ENCODE assay signal across 1 cellular context in genomic region chr6:14865609-14866100, GRCh38.
TF ChIP-seq lines count a peak whose summit lies in the region.

No MANE protein-coding gene starts in this region.

TF ChIP-seq in K562, 482 proteins besides CTCF, POLR2A, EP300 and RAD21 (continued from another document and continues in another):
- TF ChIP-seq USF2 (CRISPR knock-in tag; IDR thresholded peaks at IDR 0.05) (no peak), SNAPC5 (CRISPR knock-in tag; IDR thresholded peaks at IDR 0.05) (no peak), ESRRB (CRISPR knock-in tag; IDR thresholded peaks at IDR 0.05; ENCODE audit: borderline replicate concordance) (no peak), CXXC5 (CRISPR knock-in tag; IDR thresholded peaks at IDR 0.05) (peak; percentile 46), NFXL1 (CRISPR knock-in tag; IDR thresholded peaks at IDR 0.05) (no peak), ATF2 (CRISPR knock-in tag; IDR thresholded peaks at IDR 0.05) (no peak), THRAP3 (IDR thresholded peaks at IDR 0.05; ENCODE audit: borderline replicate concordance) (no peak), HMG20B (CRISPR knock-in tag; IDR thresholded peaks at IDR 0.05) (no peak), NKRF (IDR thresholded peaks at IDR 0.05; ENCODE audit: borderline replicate concordance) (no peak), KLF6 (CRISPR knock-in tag; IDR thresholded peaks at IDR 0.05; ENCODE audit: borderline replicate concordance) (no peak), ZNF518B (CRISPR knock-in tag; IDR thresholded peaks at IDR 0.05) (no peak), IFI16 (CRISPR knock-in tag; IDR thresholded peaks at IDR 0.05) (no peak), CTCFL (IDR thresholded peaks at IDR 0.05; ENCODE audit: borderline replicate concordance, insufficient read depth, low read depth, low read length, poor library complexity, severe bottlenecking) (no peak), ZNF639 (CRISPR knock-in tag; conservative IDR thresholded peaks at IDR 0.05 in 1 of 2, IDR thresholded peaks at IDR 0.05 in 1 of 2) (no peak), FOXO4 (CRISPR knock-in tag; IDR thresholded peaks at IDR 0.05) (no peak), MLLT1 (IDR thresholded peaks at IDR 0.05) (no peak), NFRKB (IDR thresholded peaks at IDR 0.05; ENCODE audit: low read depth) (no peak), EWSR1 (IDR thresholded peaks at IDR 0.05; ENCODE audit: borderline replicate concordance, low read depth, partially characterized antibody) (no peak), TCFL5 (CRISPR knock-in tag; conservative IDR thresholded peaks at IDR 0.05) (no peak), PCBP2 (IDR thresholded peaks at IDR 0.05; ENCODE audit: low read depth, low read length, poor library complexity, severe bottlenecking) (no peak), TCF15 (CRISPR knock-in tag; IDR thresholded peaks at IDR 0.05) (no peak), ZSCAN32 (CRISPR knock-in tag; IDR thresholded peaks at IDR 0.05) (no peak), ETS2 (tag; IDR thresholded peaks at IDR 0.05; ENCODE audit: borderline replicate concordance, poor library complexity, severe bottlenecking) (no peak), ZNF740 (CRISPR knock-in tag; IDR thresholded peaks at IDR 0.05) (peak; percentile 59; the same call in 1 of the 2 replicates), ZNF740 (tag; IDR thresholded peaks at IDR 0.05) (no peak), MBD1 (CRISPR knock-in tag; IDR thresholded peaks at IDR 0.05) (no peak), ZNF217 (CRISPR knock-in tag; IDR thresholded peaks at IDR 0.05) (no peak), PCBP1 (IDR thresholded peaks at IDR 0.05; ENCODE audit: low read depth, low read length, poor library complexity, severe bottlenecking) (no peak), SMARCA4 (IDR thresholded peaks at IDR 0.05) (peak; percentile 36; the same call in 1 of the 2 replicates), EHMT2 (IDR thresholded peaks at IDR 0.05) (no peak), IRF9 (tag; IDR thresholded peaks at IDR 0.05) (no peak), SRF (CRISPR knock-in tag; IDR thresholded peaks at IDR 0.05) (0 out of 4 replicates have a peak, but pooled peaks of 1 of the 2 experiments have one; percentile 11), ZNF384 (IDR thresholded peaks at IDR 0.05; ENCODE audit: low read depth, low read length) (no peak), JUNB (CRISPR knock-in tag; conservative IDR thresholded peaks at IDR 0.05) (no peak), NRF1 (conservative IDR thresholded peaks at IDR 0.05 in 1 of 2, IDR thresholded peaks at IDR 0.05 in 1 of 2) (no peak), TAF9B (IDR thresholded peaks at IDR 0.05; ENCODE audit: partially characterized antibody) (no peak), ZNF395 (CRISPR knock-in tag; IDR thresholded peaks at IDR 0.05) (peak; percentile 41; the same call in 1 of the 2 replicates)
